In the genomic region with DNA sequence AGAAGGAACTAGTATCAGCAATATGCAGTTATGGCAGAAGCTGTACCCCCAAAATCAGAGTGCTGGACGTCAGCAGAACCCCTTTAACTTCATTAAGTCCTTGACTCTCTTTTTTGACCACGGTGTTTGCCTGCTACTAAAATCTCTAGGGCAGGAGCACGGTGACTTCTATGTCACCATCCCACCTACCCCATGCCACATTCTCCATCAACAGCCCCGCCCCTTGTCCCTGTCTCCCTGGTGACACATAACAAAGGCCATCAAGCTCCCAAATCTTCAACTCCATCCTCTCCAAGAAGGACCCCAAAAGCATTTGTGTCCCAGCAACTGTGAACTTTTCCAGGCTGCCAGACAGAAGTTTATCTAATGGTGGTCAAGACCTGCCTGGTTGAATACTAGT, we compare ENCODE assay signal across 11 cellular contexts. TPM values are rescaled to one million over a fixed set of nuclear protein-coding genes. Genes with fewer than 3 reads are reported as not detected.
A peak's percentile ranks its signal among the peaks of the same experiment; 100 is the strongest.
DNase-seq lines count a peak whose midpoint lies in the region; ATAC-seq and TF ChIP-seq lines count a peak whose summit lies in the region.
"Had no signal": no experiment of that assay in that cellular context is flagged by ENCODE, and none has a peak within 500 bp of the region (broad histone marks: within the 10 kb centered on the region; RNA-seq: fewer than 3 reads in every experiment).

No MANE protein-coding gene starts in this region.

- no peaks in the 10 kb centered on the region for H3K36me3 ChIP-seq in PC-9 (ENCODE audit: low read depth)

- POLR2A ChIA-PET in activated CD4-positive, alpha-beta memory T cell treated with anti-CD3 and anti-CD28 coated beads for 36 hours (lab: Charles Lee): interaction anchor here (0.6 to 1.5 kb wide), 3 partner anchors 60 to 144 kb away, joined by 3 to 4 read pairs (median 3); no protein-coding TSS in a partner anchor
- POLR2A ChIA-PET in PC-9 (lab: Charles Lee; ENCODE audit: unreplicated experiment): no interaction called here

- H3K27ac Mint-ChIP-seq in activated naive CD4-positive, alpha-beta T cell treated with anti-CD3 and anti-CD28 coated beads, Interleukin-2, amount 50 U/mL, for 24 hours: peak overlapping the region; percentile 95
- peak overlapping the region; percentile 44 for H3K27ac Mint-ChIP-seq in activated CD4-positive, alpha-beta memory T cell treated with anti-CD3 and anti-CD28 coated beads for 36 hours
- H3K27ac Mint-ChIP-seq in memory B cell: peak overlapping the region; percentile 93
- no peak overlapping the region for H3K27ac Mint-ChIP-seq in glutamatergic neuron (ENCODE audit: unreplicated experiment)

- H3K27me3 Mint-ChIP-seq in activated naive CD4-positive, alpha-beta T cell treated with anti-CD3 and anti-CD28 coated beads, Interleukin-2, amount 50 U/mL, for 24 hours: no peaks in the 10 kb centered on the region
- no peaks in the 10 kb centered on the region for H3K27me3 Mint-ChIP-seq in activated CD4-positive, alpha-beta memory T cell treated with anti-CD3 and anti-CD28 coated beads for 36 hours
- H3K27me3 Mint-ChIP-seq in memory B cell: no peaks in the 10 kb centered on the region
- peaks cover 2% of the 10 kb centered on the region for H3K27me3 Mint-ChIP-seq in glutamatergic neuron (ENCODE audit: unreplicated experiment)

- peaks cover 1% of the 10 kb centered on the region for H3K36me3 Mint-ChIP-seq in activated naive CD4-positive, alpha-beta T cell treated with anti-CD3 and anti-CD28 coated beads, Interleukin-2, amount 50 U/mL, for 24 hours
- H3K36me3 Mint-ChIP-seq in activated CD4-positive, alpha-beta memory T cell treated with anti-CD3 and anti-CD28 coated beads for 36 hours: peaks cover 2% of the 10 kb centered on the region
- H3K36me3 Mint-ChIP-seq in memory B cell (peaks cover 7% of the 10 kb centered on the region), glutamatergic neuron (ENCODE audit: unreplicated experiment) (no peaks in the 10 kb centered on the region)

- H3K4me1 Mint-ChIP-seq in activated naive CD4-positive, alpha-beta T cell treated with anti-CD3 and anti-CD28 coated beads, Interleukin-2, amount 50 U/mL, for 24 hours: peaks cover 86% of the 10 kb centered on the region
- H3K4me1 Mint-ChIP-seq in activated CD4-positive, alpha-beta memory T cell treated with anti-CD3 and anti-CD28 coated beads for 36 hours (ENCODE audit: low read depth): peaks cover 67% of the 10 kb centered on the region
- H3K4me1 Mint-ChIP-seq in memory B cell (peaks cover 39% of the 10 kb centered on the region), glutamatergic neuron (ENCODE audit: low read depth, unreplicated experiment) (no peaks in the 10 kb centered on the region)

- peaks cover 36% of the 10 kb centered on the region for H3K27me3 ChIP-seq in PC-9 (ENCODE audit: insufficient read depth, low read depth)

- H2AFZ ChIP-seq in PC-9: no peak overlapping the region

- intact Hi-C loops in activated CD4-positive, alpha-beta memory T cell treated with anti-CD3 and anti-CD28 coated beads for 36 hours (cut with micrococcal nuclease): loop anchor here (2.0 to 5.0 kb wide), 4 partner anchors 48 to 284 kb away; no protein-coding TSS in a partner anchor
- intact Hi-C loops in PC-9 (cut with micrococcal nuclease; ENCODE audit: unreplicated experiment): no loop called here

- no peaks in the 10 kb centered on the region for H3K79me2 ChIP-seq in PC-9 (ENCODE audit: low read depth)

- H3K9me3 ChIP-seq in PC-9 (ENCODE audit: insufficient read depth, low read depth): no peaks in the 10 kb centered on the region
- H3K9me3 ChIP-seq: heart left ventricle had no signal

- CTCF ChIA-PET in activated CD4-positive, alpha-beta memory T cell treated with anti-CD3 and anti-CD28 coated beads for 36 hours (lab: Charles Lee): interaction anchor here (0.6 to 2.5 kb wide), 3 partner anchors 46 to 148 kb away, joined by 3 to 15 read pairs (median 3); no protein-coding TSS in a partner anchor
- CTCF ChIA-PET in PC-9 (lab: Charles Lee): no interaction called here

- no peak overlapping the region for H3K4me3 ChIP-seq in PC-9

- no peaks in the 10 kb centered on the region for H4K20me1 ChIP-seq in PC-9 (ENCODE audit: insufficient read depth)

- no peak overlapping the region for H3K4me2 ChIP-seq in PC-9

- no peaks in the 10 kb centered on the region for H3K9me3 Mint-ChIP-seq in activated naive CD4-positive, alpha-beta T cell treated with anti-CD3 and anti-CD28 coated beads, Interleukin-2, amount 50 U/mL, for 24 hours
- no peaks in the 10 kb centered on the region for H3K9me3 Mint-ChIP-seq in activated CD4-positive, alpha-beta memory T cell treated with anti-CD3 and anti-CD28 coated beads for 36 hours
- H3K9me3 Mint-ChIP-seq in memory B cell: peaks cover 2% of the 10 kb centered on the region
- H3K9me3 Mint-ChIP-seq in glutamatergic neuron (ENCODE audit: unreplicated experiment): no peaks in the 10 kb centered on the region

- DNase-seq in activated naive CD4-positive, alpha-beta T cell (lab: John Stamatoyannopoulos, UW): no peak
- DNase-seq in activated CD4-positive, alpha-beta memory T cell treated with anti-CD3 and anti-CD28 coated beads for 36 hours: no peak
- DNase-seq in memory B cell (ENCODE audit: low spot score in 2 of 2): no peak
- DNase-seq in glutamatergic neuron: no peak
- DNase-seq in activated CD4-positive, CD25-positive, alpha-beta regulatory T cell treated with anti-CD3 and anti-CD28 coated beads, Interleukin-2, amount 50 U/mL, for 72 hours: no peak
- no peak for DNase-seq in PC-9
- no peak for DNase-seq in NCI-H1092 (lab: John Stamatoyannopoulos, UW)
- DNase-seq: heart left ventricle, occipital lobe had no signal

- no peak overlapping the region for H3K27ac ChIP-seq in PC-9

- no peaks in the 10 kb centered on the region for H3F3A ChIP-seq in PC-9 (ENCODE audit: insufficient read depth, low read depth)

- TF ChIP-seq CTCF in glutamatergic neuron (IDR thresholded peaks at IDR 0.05; ENCODE audit: partially characterized antibody, unreplicated experiment) (no peak), PC-9 (conservative IDR thresholded peaks at IDR 0.05) (no peak)

- no peak for ATAC-seq in memory B cell (ENCODE audit: low read depth)
- ATAC-seq: heart left ventricle had no signal

- H3K4me3 Mint-ChIP-seq in activated naive CD4-positive, alpha-beta T cell treated with anti-CD3 and anti-CD28 coated beads, Interleukin-2, amount 50 U/mL, for 24 hours: peak overlapping the region; percentile 91
- H3K4me3 Mint-ChIP-seq in activated CD4-positive, alpha-beta memory T cell treated with anti-CD3 and anti-CD28 coated beads for 36 hours: peak overlapping the region; percentile 69
- peak overlapping the region; percentile 93 for H3K4me3 Mint-ChIP-seq in memory B cell
- no peak overlapping the region for H3K4me3 Mint-ChIP-seq in glutamatergic neuron (ENCODE audit: unreplicated experiment)

- H3K4me1 ChIP-seq in PC-9 (replicated peaks; ENCODE audit: insufficient read depth): no peaks in the 10 kb centered on the region

- H3K9me2 ChIP-seq in PC-9 (ENCODE audit: insufficient read depth): no peaks in the 10 kb centered on the region

- BruUV-seq in PC-9 (replicated peaks; lab: Mats Ljungman, UMichigan): no TSS peak

RNA-seq across cellular contexts. Expression of a gene that starts 0.9 kb away (rescaled TPM):
- 1 to 10 TPM; 1.5 to 2.2 TPM for total RNA-seq in activated CD4-positive, alpha-beta memory T cell treated with anti-CD3 and anti-CD28 coated beads for 36 hours
- total RNA-seq in glutamatergic neuron (ENCODE audit: unreplicated experiment): 49.7 TPM
- not detected in 2 replicates for total RNA-seq in PC-9 (2021)
- total RNA-seq: Daoy had no signal

RNA-seq across cellular contexts. Expression of a gene that starts 59.3 kb away (rescaled TPM):
- total RNA-seq in activated CD4-positive, alpha-beta memory T cell treated with anti-CD3 and anti-CD28 coated beads for 36 hours: 10 to 100 TPM; 42.2 to 42.9 TPM
- total RNA-seq in glutamatergic neuron (ENCODE audit: unreplicated experiment) (30.2 TPM), PC-9 (2021) (26.5 and 31.1 TPM in 2 replicates)

Comparison
In these comparisons a context has a peak if more than half of its experiments do, and no peak if none do; other contexts are left out.
1. RNA of a gene that starts 0.9 kb away (total RNA-seq): 49.7 TPM in glutamatergic neuron (single experiment); 1.5 to 2.2 TPM in activated CD4-positive, alpha-beta memory T cell treated with anti-CD3 and anti-CD28 coated beads for 36 hours and not detected in PC-9; every median in the first group is over 10 times any median in the second.